22 cellular contexts compared by ENCODE assay signal in genomic region chr13:62847520-62847919, GRCh38.
"Had no signal": no experiment of that assay in that cellular context is flagged by ENCODE, and none has a peak within 500 bp of the region (broad histone marks: within the 10 kb centered on the region; RNA-seq: fewer than 3 reads in every experiment).

No MANE protein-coding gene starts in this region.

- DNase-seq: kidney glomerular epithelial cell; left cardiac atrium; left ventricle myocardium superior; lower lobe of right lung; mammary epithelial cell; mesenchymal stem cell; naive thymus-derived CD8-positive, alpha-beta T cell; nucleus accumbens; pancreas; posterior cingulate gyrus; retina; right cardiac atrium; stimulated activated CD4-positive, alpha-beta T cell treated with anti-CD3 and anti-CD28 coated beads, Interleukin-12 subunit alpha, Interleukin-12 subunit beta, amount 100 ng/mL, for 4 hours; stimulated activated CD4-positive, alpha-beta T cell treated with anti-CD3 and anti-CD28 coated beads, Interleukin-15, amount 100 ng/mL, for 24 hours; stimulated activated CD4-positive, alpha-beta T cell treated with anti-CD3 and anti-CD28 coated beads, Interleukin-2, amount 100 ng/mL, for 24 hours; stimulated activated CD4-positive, alpha-beta T cell treated with anti-CD3 and anti-CD28 coated beads, Interleukin-4, amount 100 ng/mL, for 1 hour; stimulated activated naive CD4-positive, alpha-beta T cell; tibial artery; upper lobe of right lung had no signal

- ATAC-seq: left cardiac atrium; left lobe of liver; left ventricle myocardium superior; lower lobe of right lung; naive thymus-derived CD8-positive, alpha-beta T cell; pancreas; right cardiac atrium; sciatic nerve; stimulated activated effector memory CD8-positive, alpha-beta T cell treated with anti-CD3 and anti-CD28 coated beads, Interleukin-12 subunit alpha, Interleukin-12 subunit beta, amount 100 ng/mL, for 72 hours; upper lobe of right lung had no signal
